ENCODE assay signal across 9 cellular contexts in genomic region chrX:85611926-85612325, GRCh38.
DNase-seq lines count a peak whose midpoint lies in the region; ATAC-seq and TF ChIP-seq lines count a peak whose summit lies in the region.
"Had no signal": no experiment of that assay in that cellular context is flagged by ENCODE, and none has a peak within 500 bp of the region (broad histone marks: within the 10 kb centered on the region; RNA-seq: fewer than 3 reads in every experiment).

No MANE protein-coding gene starts in this region.

- no peaks in the 10 kb centered on the region for H3K36me3 Mint-ChIP-seq in neural crest cell (ENCODE audit: low read depth)
- H3K36me3 Mint-ChIP-seq in activated CD8-positive, alpha-beta T cell treated with anti-CD3 and anti-CD28 coated beads, Interleukin-2, amount 10 ng/mL, durations not matched to agents 7 days and 5 days (ENCODE audit: low read depth): no peaks in the 10 kb centered on the region

- no peak for ATAC-seq in activated CD8-positive, alpha-beta T cell treated with anti-CD3 and anti-CD28 coated beads, Interleukin-2, amount 10 ng/mL, durations not matched to agents 7 days and 5 days
- ATAC-seq: right cardiac atrium had no signal

- in situ Hi-C loops in G401 (cut with HindIII; ENCODE audit: low sequenced_read_pairs): no loop called here

- H3K27me3 Mint-ChIP-seq in neural crest cell (ENCODE audit: low read depth): no peaks in the 10 kb centered on the region
- no peaks in the 10 kb centered on the region for H3K27me3 Mint-ChIP-seq in activated CD8-positive, alpha-beta T cell treated with anti-CD3 and anti-CD28 coated beads, Interleukin-2, amount 10 ng/mL, durations not matched to agents 7 days and 5 days (ENCODE audit: low read depth)

- CTCF ChIA-PET in activated CD8-positive, alpha-beta T cell treated with anti-CD3 and anti-CD28 coated beads, Interleukin-2, amount 10 ng/mL, durations not matched to agents 7 days and 5 days (lab: Charles Lee): no interaction called here

- no peak overlapping the region for H3K4me3 Mint-ChIP-seq in neural crest cell
- no peak overlapping the region for H3K4me3 Mint-ChIP-seq in activated CD8-positive, alpha-beta T cell treated with anti-CD3 and anti-CD28 coated beads, Interleukin-2, amount 10 ng/mL, durations not matched to agents 7 days and 5 days

- TF ChIP-seq CTCF in cardiac fibroblast (IDR thresholded peaks at IDR 0.05; ENCODE audit: low read depth, low read length): peak; percentile 17
- peak; percentile 63 for TF ChIP-seq CTCF in neural crest cell (conservative IDR thresholded peaks at IDR 0.05)

- no peak overlapping the region for H3K27ac Mint-ChIP-seq in neural crest cell (ENCODE audit: unreplicated experiment)
- H3K27ac Mint-ChIP-seq in activated CD8-positive, alpha-beta T cell treated with anti-CD3 and anti-CD28 coated beads, Interleukin-2, amount 10 ng/mL, durations not matched to agents 7 days and 5 days: no peak overlapping the region

- POLR2A ChIA-PET in activated CD8-positive, alpha-beta T cell treated with anti-CD3 and anti-CD28 coated beads, Interleukin-2, amount 10 ng/mL, durations not matched to agents 7 days and 5 days (lab: Charles Lee): no interaction called here

- peak; percentile 1 for DNase-seq in G401 (ENCODE audit: low spot score)
- peak; percentile 1 for DNase-seq in M059J (ENCODE audit: low read depth)
- peak; percentile 8 to 22 for DNase-seq in cardiac fibroblast (ENCODE audit: low read depth in 2 of 2)
- no peak for DNase-seq in neural crest cell (ENCODE audit: low read depth, low spot score)
- no peak for DNase-seq in activated CD8-positive, alpha-beta T cell treated with anti-CD3 and anti-CD28 coated beads, Interleukin-2, amount 10 ng/mL, durations not matched to agents 7 days and 5 days
- DNase-seq in DMS79 (lab: John Stamatoyannopoulos, UW): no peak
- DNase-seq in activated CD4-positive, CD25-positive, alpha-beta regulatory T cell treated with anti-CD3 and anti-CD28 coated beads, Interleukin-2, amount 50 U/mL, for 72 hours: no peak
- DNase-seq: activated T-cell treated with anti-CD3 and anti-CD28 coated beads, Interleukin-2, amount 50 U/mL, for 48 hours; right cardiac atrium had no signal

- no peak overlapping the region for H3K4me3 ChIP-seq in cardiac fibroblast (replicated peaks in 1 of 2; ENCODE audit: low read depth in 2 of 2, low read length in 2 of 2)

- no peaks in the 10 kb centered on the region for H3K4me1 Mint-ChIP-seq in neural crest cell
- H3K4me1 Mint-ChIP-seq in activated CD8-positive, alpha-beta T cell treated with anti-CD3 and anti-CD28 coated beads, Interleukin-2, amount 10 ng/mL, durations not matched to agents 7 days and 5 days (ENCODE audit: low read depth): no peaks in the 10 kb centered on the region

- no peaks in the 10 kb centered on the region for H3K9me3 Mint-ChIP-seq in neural crest cell
- no peaks in the 10 kb centered on the region for H3K9me3 Mint-ChIP-seq in activated CD8-positive, alpha-beta T cell treated with anti-CD3 and anti-CD28 coated beads, Interleukin-2, amount 10 ng/mL, durations not matched to agents 7 days and 5 days (ENCODE audit: insufficient read depth)

Comparison
In these comparisons a context has a peak if more than half of its experiments do, and no peak if none do; other contexts are left out.
1. DNase-seq: peak in G401 (single experiment), M059J (single experiment) and cardiac fibroblast (2 of 2); none in neural crest cell (single experiment), activated CD8-positive, alpha-beta T cell treated with anti-CD3 and anti-CD28 coated beads, Interleukin-2, amount 10 ng/mL, durations not matched to agents 7 days and 5 days (single experiment), DMS79 (single experiment) and activated CD4-positive, CD25-positive, alpha-beta regulatory T cell treated with anti-CD3 and anti-CD28 coated beads, Interleukin-2, amount 50 U/mL, for 72 hours (single experiment).